ENCODE assay signal across 14 cellular contexts in genomic region chr16:4378202-4378666, GRCh38. TPM values are rescaled to one million over a fixed set of nuclear protein-coding genes. Genes with fewer than 3 reads are reported as not detected.
DNase-seq lines count a peak whose midpoint lies in the region; ATAC-seq, FAIRE-seq and TF ChIP-seq lines count a peak whose summit lies in the region.
"Had no signal": no experiment of that assay in that cellular context is flagged by ENCODE, and none has a peak within 500 bp of the region (broad histone marks: within the 10 kb centered on the region; RNA-seq: fewer than 3 reads in every experiment).

No MANE protein-coding gene starts in this region.

- peak overlapping the region; percentile 76 for H3K9ac ChIP-seq in adipocyte (ENCODE audit: low read length)
- peak overlapping the region in 1 of 3 donors; percentile 62 for H3K9ac ChIP-seq in skeletal muscle tissue (ENCODE audit: low read depth in 1 of 3, low read length in 3 of 3)

- ATAC-seq in left ventricle myocardium superior, result peak; percentile 9
- ATAC-seq in GM18520 (IDR thresholded peaks at IDR 0.05; ENCODE audit: unreplicated experiment), result no peak
- ATAC-seq in GM21737 (IDR thresholded peaks at IDR 0.05; ENCODE audit: unreplicated experiment), result no peak

- no peak for TF ChIP-seq POLR2A in GM12892 (IDR thresholded peaks at IDR 0.05; ENCODE audit: low read depth, low read length)

- peak overlapping the region; percentile 36 for H3K27ac ChIP-seq in skeletal muscle tissue (ENCODE audit: low read depth, low read length)

- H3K27me3 ChIP-seq in adipocyte (replicated peaks; ENCODE audit: control insufficient read depth, insufficient read depth, low read length) (no peaks in the 10 kb centered on the region), skeletal muscle tissue (ENCODE audit: control insufficient read depth in 3 of 3, insufficient read depth in 3 of 3, low read length in 3 of 3) (no peaks in the 10 kb centered on the region)
- H3K27me3 ChIP-seq: hepatocyte had no signal

- H3K36me3 ChIP-seq in adipocyte (ENCODE audit: control insufficient read depth, insufficient read depth, low read length, severe bottlenecking) (peaks cover 33% of the 10 kb centered on the region), skeletal muscle tissue (ENCODE audit: control insufficient read depth in 3 of 3, insufficient read depth in 3 of 3, low read length in 3 of 3) (peaks cover 0 to 9% (median 0%) of the 10 kb centered on the region in 3 donors)

- intact Hi-C loops in left ventricle myocardium superior (cut with micrococcal nuclease), result no loop called here

- no peaks in the 10 kb centered on the region for H3K9me3 ChIP-seq in adipocyte (ENCODE audit: control insufficient read depth, low read length)
- H3K9me3 ChIP-seq in skeletal muscle tissue (ENCODE audit: control insufficient read depth in 3 of 3, low read length in 3 of 3), result no peaks in the 10 kb centered on the region

- H3K4me1 ChIP-seq in adipocyte (ENCODE audit: control insufficient read depth, insufficient read depth, low read length) (peaks cover 47% of the 10 kb centered on the region), skeletal muscle tissue (ENCODE audit: control insufficient read depth in 3 of 3, insufficient read depth in 3 of 3, low read length in 3 of 3) (peaks cover 49 to 71% (median 62%) of the 10 kb centered on the region in 3 donors)

- DNase-seq in Daoy (ENCODE audit: low read depth) (peak; percentile 50), adipocyte (ENCODE audit: low read depth) (no peak), left ventricle myocardium superior (peak; percentile 68), GM12892 (ENCODE audit: insufficient read length) (no peak), DMS 273 (lab: John Stamatoyannopoulos, UW; ENCODE audit: unreplicated experiment) (no peak)
- DNase-seq: HCEC 1CT, KBM-7, NCI-H2029 treated with DMSO at 0.1 percent for 48 hours had no signal

- H3K4me3 ChIP-seq in adipocyte (ENCODE audit: low read length) (peak overlapping the region; percentile 48), skeletal muscle tissue (ENCODE audit: low read length in 3 of 3) (no peak overlapping the region)
- H3K4me3 ChIP-seq: hepatocyte had no signal

- no peak for FAIRE-seq in GM12892 (lab: Jason Lieb, UNC)

RNA-seq across cellular contexts. Expression of gene VASN, which starts 6.6 kb away (rescaled TPM):
- 22.1 and 25.1 TPM in 2 replicates for total RNA-seq in Daoy (2014; rRNA removed; shearing (Covaris generic))
- total RNA-seq in left ventricle myocardium superior (4.3 TPM), skeletal muscle tissue (13.0 TPM)
- not detected for polyA plus RNA-seq in GM12892 (2012; ENCODE audit: missing spikeins)
- total RNA-seq: T-helper 2 cell treated with Interferon-gamma antibody and Interleukin-4, amounts not matched to agents 100 ng/mL and 5 ng/mL, for 36 hours had no signal
- polyA plus RNA-seq: CD8-positive, alpha-beta memory T cell had no signal

RNA-seq across cellular contexts. Expression of gene PAM16, which starts 27.1 kb away (rescaled TPM):
- 34.1 and 71.8 TPM in 2 replicates for total RNA-seq in Daoy (2014; rRNA removed; shearing (Covaris generic))
- total RNA-seq in left ventricle myocardium superior (70.0 TPM), skeletal muscle tissue (32.9 TPM)
- 27.7 TPM for polyA plus RNA-seq in GM12892 (2012; ENCODE audit: missing spikeins)

RNA-seq across cellular contexts. Expression of gene CORO7, which starts 38.2 kb away (rescaled TPM):
- total RNA-seq in Daoy (2014; rRNA removed; shearing (Covaris generic)), result 7.0 and 11.3 TPM in 2 replicates
- total RNA-seq in left ventricle myocardium superior, result 10.1 TPM
- 14.6 TPM for total RNA-seq in skeletal muscle tissue
- polyA plus RNA-seq in GM12892 (2012; ENCODE audit: missing spikeins), result 26.5 TPM

RNA-seq across cellular contexts. Expression of gene DNAJA3, which starts 47.4 kb away (rescaled TPM):
- total RNA-seq in Daoy (2014; rRNA removed; shearing (Covaris generic)), result 54.8 and 73.9 TPM in 2 replicates
- total RNA-seq in left ventricle myocardium superior (83.9 TPM), skeletal muscle tissue (35.5 TPM)
- 52.0 TPM for polyA plus RNA-seq in GM12892 (2012; ENCODE audit: missing spikeins)

Comparison
In these comparisons a context has a peak if more than half of its experiments do, and no peak if none do; other contexts are left out.
1. DNase-seq: peak in Daoy (single experiment) and left ventricle myocardium superior (single experiment); none in adipocyte (single experiment), GM12892 (single experiment) and DMS 273 (single experiment).